Comparison of ENCODE assay signal across 19 cellular contexts in genomic region chr19:1997353-1998233, GRCh38. TPM values are rescaled to one million over a fixed set of nuclear protein-coding genes. Genes with fewer than 3 reads are reported as not detected.
DNase-seq lines count a peak whose midpoint lies in the region; ATAC-seq and TF ChIP-seq lines count a peak whose summit lies in the region.
"Had no signal": no experiment of that assay in that cellular context is flagged by ENCODE, and none has a peak within 500 bp of the region (broad histone marks: within the 10 kb centered on the region; RNA-seq: fewer than 3 reads in every experiment).

No MANE protein-coding gene starts in this region.

- in situ Hi-C loops in Panc1 (cut with HindIII; ENCODE audit: low pct_unique_long_range_greater_than_20kb, low sequenced_read_pairs) = no loop called here

- 96% methylated on average over 17 of the region's 31 CpGs for WGBS in SK-N-SH (ENCODE audit: low lambda C conversion rate)

- no peak overlapping the region for H3K9ac ChIP-seq in SK-N-SH

- H3K36me3 ChIP-seq in H7 (replicated peaks; ENCODE audit: control insufficient read depth, insufficient read depth, low read length) (peaks cover 2% of the 10 kb centered on the region), Panc1 (ENCODE audit: control insufficient read depth, insufficient read depth, low read length) (no peaks in the 10 kb centered on the region), osteoblast (ENCODE audit: insufficient read depth, low read length) (peaks cover 26% of the 10 kb centered on the region), SK-N-SH (replicated peaks in 1 of 2; ENCODE audit: control insufficient read depth in 1 of 2, insufficient read depth in 2 of 2, low read length in 1 of 2) (peaks cover 16 to 20% of the 10 kb centered on the region in 2 experiments)

- H3K9me2 ChIP-seq in SK-N-SH = no peaks in the 10 kb centered on the region

- H3K27ac ChIP-seq in Panc1 (ENCODE audit: low read length) (no peak overlapping the region), osteoblast (ENCODE audit: low read depth, low read length) (no peak overlapping the region), SK-N-SH (ENCODE audit: low read depth in 2 of 2, low read length in 1 of 2) (no peak overlapping the region)

- H3K79me2 ChIP-seq in osteoblast (ENCODE audit: insufficient read depth, low read length) = peaks cover 7% of the 10 kb centered on the region
- H3K79me2 ChIP-seq in SK-N-SH (ENCODE audit: insufficient read depth) = peaks cover 13% of the 10 kb centered on the region; the same call in 1 of the 2 replicates

- CTCF ChIA-PET in Panc1 (lab: Charles Lee) = no interaction called here
- CTCF ChIA-PET in SK-N-SH (lab: Yijun Ruan, JAX) = interaction anchor here (0.7 kb wide), 1 partner anchor 51 kb away, joined by 3 read pairs; no protein-coding TSS in a partner anchor

- H3K9me3 ChIP-seq in Panc1 (ENCODE audit: control insufficient read depth, insufficient read depth, low read depth, low read length) (no peaks in the 10 kb centered on the region), osteoblast (ENCODE audit: low read depth, low read length) (no peaks in the 10 kb centered on the region), SK-N-SH (no peaks in the 10 kb centered on the region)
- H3K9me3 ChIP-seq: Caco-2 had no signal

- H3K4me3 ChIP-seq in H7 (ENCODE audit: insufficient read depth, low read depth, low read length) (no peak overlapping the region), Panc1 (ENCODE audit: low read depth in 2 of 2, low read length in 2 of 2) (no peak overlapping the region), epithelial cell of esophagus (ENCODE audit: low read length) (no peak overlapping the region), osteoblast (ENCODE audit: insufficient read depth, low read length) (no peak overlapping the region), SK-N-SH (ENCODE audit: low read depth in 2 of 2, low read length in 1 of 2) (no peak overlapping the region)

- no peak for TF ChIP-seq RAD21 in SK-N-SH (IDR thresholded peaks at IDR 0.05; ENCODE audit: low read length)

- no peaks in the 10 kb centered on the region for H3K27me3 ChIP-seq in H7 (ENCODE audit: control insufficient read depth, insufficient read depth, low read length)
- H3K27me3 ChIP-seq in Panc1 (ENCODE audit: control insufficient read depth, insufficient read depth, low read length) = no peaks in the 10 kb centered on the region
- no peaks in the 10 kb centered on the region for H3K27me3 ChIP-seq in osteoblast (ENCODE audit: insufficient read depth, low read length)
- H3K27me3 ChIP-seq in SK-N-SH (ENCODE audit: insufficient read depth) = no peaks in the 10 kb centered on the region

- TF ChIP-seq CTCF in Panc1 (IDR thresholded peaks at IDR 0.05) = no peak
- TF ChIP-seq CTCF in epithelial cell of esophagus (IDR thresholded peaks at IDR 0.05; ENCODE audit: insufficient read depth, low read depth, low read length, missing control alignments) = no peak
- no peak for TF ChIP-seq CTCF in osteoblast (IDR thresholded peaks at IDR 0.05; ENCODE audit: extremely low read depth, low read depth, low read length)
- no peak for TF ChIP-seq CTCF in SK-N-SH (IDR thresholded peaks at IDR 0.05)

- TSS peak; percentile 59 for BruUV-seq in Panc1 (replicated peaks; lab: Mats Ljungman, UMichigan)

- intact Hi-C loops in Panc1 (cut with micrococcal nuclease; ENCODE audit: unreplicated experiment) = no loop called here

- H2AFZ ChIP-seq in osteoblast (ENCODE audit: low read length) = no peak overlapping the region
- H2AFZ ChIP-seq in SK-N-SH (ENCODE audit: low read depth) = no peak overlapping the region

- H4K20me1 ChIP-seq in osteoblast (ENCODE audit: insufficient read depth, low read length) (peaks cover 16% of the 10 kb centered on the region), SK-N-SH (ENCODE audit: insufficient read depth) (peaks cover 5% of the 10 kb centered on the region; the same call in 1 of the 2 replicates)

- DNase-seq in H7 = peak; percentile 46
- DNase-seq in Panc1 (ENCODE audit: low read depth, low spot score) = no peak
- DNase-seq in epithelial cell of esophagus (ENCODE audit: low read depth) = peak; percentile 64
- peak; percentile 75 for DNase-seq in osteoblast (ENCODE audit: insufficient read length, low spot score, missing footprints)
- DNase-seq in occipital lobe (lab: John Stamatoyannopoulos, UW) = no peak
- DNase-seq in SK-N-SH = no peak
- DNase-seq: ACHN; AML-193; Caco-2; CD4-positive, CD25-positive, alpha-beta regulatory T cell; DMS153; KG1; NCI-H1048; NCI-H1436 treated with DMSO at 0.1 percent for 48 hours; NCI-H2029 treated with DMSO at 0.1 percent for 48 hours; NCI-H510A treated with DMSO at 0.1 percent for 48 hours; NCI-H82; PC-3 had no signal

- H3F3A ChIP-seq in SK-N-SH (replicated peaks; ENCODE audit: insufficient read depth) = peaks cover 10% of the 10 kb centered on the region

- POLR2A ChIA-PET in Panc1 (lab: Charles Lee) (no interaction called here), SK-N-SH (lab: Yijun Ruan, JAX) (no interaction called here)

- ATAC-seq in Panc1 (no peak), HG02973 (IDR thresholded peaks at IDR 0.05; ENCODE audit: unreplicated experiment) (no peak)
- ATAC-seq: PC-3 had no signal

- H3K4me1 ChIP-seq in Panc1 (ENCODE audit: control insufficient read depth, insufficient read depth, low read length) (no peaks in the 10 kb centered on the region), osteoblast (ENCODE audit: insufficient read depth, low read length) (no peaks in the 10 kb centered on the region), SK-N-SH (ENCODE audit: control insufficient read depth in 1 of 2, insufficient read depth in 2 of 2, low read depth in 1 of 2, low read length in 1 of 2) (no peaks in the 10 kb centered on the region)
- H3K4me1 ChIP-seq: Caco-2 had no signal

- no peak for TF ChIP-seq EP300 in SK-N-SH (IDR thresholded peaks at IDR 0.05; ENCODE audit: borderline replicate concordance in 1 of 2, low read depth in 1 of 2, low read length in 1 of 2)

- no peak overlapping the region for H3K4me2 ChIP-seq in osteoblast (ENCODE audit: insufficient read depth, low read length)
- no peak overlapping the region for H3K4me2 ChIP-seq in SK-N-SH

TF ChIP-seq in SK-N-SH, 30 proteins besides CTCF, POLR2A, EP300 and RAD21 (continues in another document):
- TF ChIP-seq CHD2 (IDR thresholded peaks at IDR 0.05; ENCODE audit: low read length, partially characterized antibody) (no peak), FOXM1 (IDR thresholded peaks at IDR 0.05; ENCODE audit: low read depth) (no peak), FOXJ3 (CRISPR knock-in tag; IDR thresholded peaks at IDR 0.05) (no peak), TCF12 (IDR thresholded peaks at IDR 0.05) (no peak), USF2 (IDR thresholded peaks at IDR 0.05; ENCODE audit: borderline replicate concordance, low read depth, low read length) (no peak), IRF3 (IDR thresholded peaks at IDR 0.05; ENCODE audit: low read depth, low read length) (no peak), MAX (IDR thresholded peaks at IDR 0.05; ENCODE audit: low read depth) (no peak), GABPA (IDR thresholded peaks at IDR 0.05; ENCODE audit: low read depth) (no peak)
- TF ChIP-seq, protein P1, sequence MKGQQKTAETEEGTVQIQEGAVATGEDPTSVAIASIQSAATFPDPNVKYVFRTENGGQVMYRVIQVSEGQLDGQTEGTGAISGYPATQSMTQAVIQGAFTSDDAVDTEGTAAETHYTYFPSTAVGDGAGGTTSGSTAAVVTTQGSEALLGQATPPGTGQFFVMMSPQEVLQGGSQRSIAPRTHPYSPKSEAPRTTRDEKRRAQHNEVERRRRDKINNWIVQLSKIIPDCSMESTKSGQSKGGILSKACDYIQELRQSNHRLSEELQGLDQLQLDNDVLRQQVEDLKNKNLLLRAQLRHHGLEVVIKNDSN (IDR thresholded peaks at IDR 0.05; ENCODE audit: borderline replicate concordance, low read depth) = no peak

RNA-seq across cellular contexts. Expression of gene BTBD2, which starts 17.9 kb away (rescaled TPM):
- 126 and 129 TPM in 2 replicates for total RNA-seq in H7 (2014; rRNA removed; shearing (Covaris generic))
- total RNA-seq in Panc1 (2021; ENCODE audit: unreplicated experiment) (59.6 TPM), osteoblast (57.5 and 57.8 TPM in 2 replicates), occipital lobe (49.1 TPM)
- polyA plus RNA-seq in Panc1 (2012; ENCODE audit: insufficient read length) = 178 TPM
- polyA plus RNA-seq in SK-N-SH (2012; rRNA removed) = 54.4 and 66.8 TPM in 2 replicates
- 21.2 and 45.9 TPM in 2 replicates for polyA plus RNA-seq in SK-N-SH (2012; cell fraction: cytosol; rRNA removed)
- 64.3 and 71.6 TPM in 2 replicates for polyA plus RNA-seq in SK-N-SH (2012; cell fraction: nucleus; rRNA removed)

RNA-seq across cellular contexts. Expression of gene MKNK2, which starts 53.5 kb away (rescaled TPM):
- total RNA-seq in H7 (2014; rRNA removed; shearing (Covaris generic)) = 130 and 135 TPM in 2 replicates
- total RNA-seq in Panc1 (2021; ENCODE audit: unreplicated experiment) (240 TPM), osteoblast (82.5 and 84.6 TPM in 2 replicates), occipital lobe (16.8 TPM)
- 278 TPM for polyA plus RNA-seq in Panc1 (2012; ENCODE audit: insufficient read length)
- polyA plus RNA-seq in SK-N-SH (2012; rRNA removed) = 58.9 and 65.4 TPM in 2 replicates
- 32.5 and 45.8 TPM in 2 replicates for polyA plus RNA-seq in SK-N-SH (2012; cell fraction: cytosol; rRNA removed)
- polyA plus RNA-seq in SK-N-SH (2012; cell fraction: nucleus; rRNA removed) = 109 and 141 TPM in 2 replicates

RNA-seq across cellular contexts. Expression of gene CSNK1G2, which starts 56.6 kb away (rescaled TPM):
- 172 and 186 TPM in 2 replicates for total RNA-seq in H7 (2014; rRNA removed; shearing (Covaris generic))
- total RNA-seq in Panc1 (2021; ENCODE audit: unreplicated experiment) = 65.8 TPM
- 121 TPM for polyA plus RNA-seq in Panc1 (2012; ENCODE audit: insufficient read length)
- total RNA-seq in osteoblast = 68.8 and 70.1 TPM in 2 replicates
- total RNA-seq in occipital lobe = 38.2 TPM
- 77.3 and 79.4 TPM in 2 replicates for polyA plus RNA-seq in SK-N-SH (2012; rRNA removed)
- 24.7 and 43.6 TPM in 2 replicates for polyA plus RNA-seq in SK-N-SH (2012; cell fraction: cytosol; rRNA removed)
- 419 and 425 TPM in 2 replicates for polyA plus RNA-seq in SK-N-SH (2012; cell fraction: nucleus; rRNA removed)

Comparison
In these comparisons a context has a peak if more than half of its experiments do, and no peak if none do; other contexts are left out.
1. DNase-seq: peak in H7 (single experiment), epithelial cell of esophagus (single experiment) and osteoblast (single experiment); none in Panc1 (single experiment), occipital lobe (single experiment) and SK-N-SH (single experiment).